In the genomic region with DNA sequence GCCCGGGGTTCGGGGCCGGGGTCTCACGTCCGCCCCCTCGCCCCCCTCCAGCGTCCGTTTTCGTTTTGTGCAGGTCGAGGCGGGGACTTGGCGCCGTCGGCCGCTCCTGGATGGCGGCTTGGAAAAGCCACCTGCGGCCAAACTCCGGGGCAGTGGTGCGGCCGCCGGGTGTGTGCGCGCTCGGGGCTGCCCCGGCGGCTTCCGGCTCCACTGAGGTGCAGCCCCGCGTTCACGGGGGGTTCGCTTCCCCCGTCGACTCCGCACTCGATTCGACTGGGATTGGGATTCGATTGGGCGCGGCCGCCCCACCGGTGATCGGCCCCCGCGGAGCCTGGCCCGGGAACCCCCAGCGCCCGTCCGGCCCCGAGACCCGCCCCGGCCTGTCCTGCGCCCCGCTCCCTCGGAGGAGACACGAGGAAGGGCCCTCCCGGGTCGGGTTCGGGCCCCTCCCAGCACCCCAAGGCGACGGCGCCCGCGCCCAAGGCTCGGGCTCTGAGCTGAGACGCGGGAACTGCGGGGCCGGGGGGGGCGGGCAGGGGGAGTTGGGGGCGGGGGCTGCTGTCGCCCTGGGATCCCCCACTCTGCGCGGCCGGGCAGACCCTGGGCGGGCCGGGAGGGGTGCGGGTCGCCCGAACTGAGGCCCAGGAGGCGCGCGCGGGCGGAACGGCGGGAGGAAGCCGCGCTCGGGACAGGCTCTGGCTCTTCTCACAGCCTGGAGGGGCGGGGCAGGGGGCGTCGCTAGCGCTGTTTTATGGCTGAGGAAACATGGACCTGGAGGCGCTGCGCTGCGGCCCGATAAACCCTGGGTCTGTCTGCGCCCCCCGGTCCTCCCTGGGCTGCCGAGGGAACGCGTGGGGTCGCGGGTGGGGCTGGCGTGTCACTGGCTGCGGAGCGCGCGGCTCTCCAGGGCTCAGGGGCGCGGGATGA, we compare ENCODE assay signal across 1 cellular context.
TF ChIP-seq lines count a peak whose summit lies in the region.

No MANE protein-coding gene starts in this region.

TF ChIP-seq in HepG2, 621 proteins besides CTCF, POLR2A, EP300 and RAD21:
- TF ChIP-seq, protein P1, sequence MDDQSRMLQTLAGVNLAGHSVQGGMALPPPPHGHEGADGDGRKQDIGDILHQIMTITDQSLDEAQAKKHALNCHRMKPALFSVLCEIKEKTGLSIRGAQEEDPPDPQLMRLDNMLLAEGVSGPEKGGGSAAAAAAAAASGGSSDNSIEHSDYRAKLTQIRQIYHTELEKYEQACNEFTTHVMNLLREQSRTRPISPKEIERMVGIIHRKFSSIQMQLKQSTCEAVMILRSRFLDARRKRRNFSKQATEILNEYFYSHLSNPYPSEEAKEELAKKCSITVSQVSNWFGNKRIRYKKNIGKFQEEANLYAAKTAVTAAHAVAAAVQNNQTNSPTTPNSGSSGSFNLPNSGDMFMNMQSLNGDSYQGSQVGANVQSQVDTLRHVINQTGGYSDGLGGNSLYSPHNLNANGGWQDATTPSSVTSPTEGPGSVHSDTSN (CRISPR knock-in tag; IDR thresholded peaks at IDR 0.05; ENCODE audit: borderline replicate concordance): no peak
- TF ChIP-seq ZMYM4 (CRISPR knock-in tag; IDR thresholded peaks at IDR 0.05): no peak
- 0 out of 2 replicates have a peak, but pooled peaks have one; percentile 18 for TF ChIP-seq EZH2 (conservative IDR thresholded peaks at IDR 0.05; ENCODE audit: low read depth, low read length)
